In the genomic region with DNA sequence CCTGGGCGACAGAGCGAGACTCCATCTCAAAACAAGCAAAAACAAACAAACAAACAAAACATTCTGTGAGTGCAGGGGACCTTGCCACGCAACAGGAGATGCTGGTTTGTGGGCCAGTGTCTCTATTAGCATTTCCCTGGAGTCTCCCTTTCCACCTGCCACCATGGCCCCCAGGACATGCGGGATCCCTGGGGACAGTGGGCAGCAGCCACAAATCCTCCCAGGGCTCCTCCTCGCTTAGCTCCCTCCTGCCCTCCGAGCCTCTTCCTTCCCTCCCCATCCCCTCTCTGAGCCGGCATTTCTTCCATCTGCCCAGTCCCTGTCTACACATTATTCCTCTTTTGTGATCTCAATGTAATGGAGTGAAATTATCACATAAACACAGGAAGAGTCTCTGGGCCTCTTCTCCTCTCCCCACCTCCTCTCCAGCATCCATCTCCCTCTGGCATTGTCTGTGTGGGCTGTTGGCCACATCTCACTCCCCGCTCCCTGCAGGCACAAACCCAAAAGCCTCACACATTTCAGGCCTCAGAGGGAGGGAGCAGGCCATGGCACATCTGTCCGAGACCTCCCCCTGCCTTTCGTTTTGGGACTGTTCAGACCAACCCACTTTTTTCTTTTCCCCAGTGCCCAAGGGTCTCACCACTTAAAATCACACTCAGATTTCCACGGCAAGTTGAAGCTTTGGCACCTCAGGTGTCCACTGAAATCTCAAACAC, we compare ENCODE assay signal across 30 cellular contexts.
DNase-seq lines count a peak whose midpoint lies in the region; ATAC-seq, FAIRE-seq and TF ChIP-seq lines count a peak whose summit lies in the region.
"Had no signal": no experiment of that assay in that cellular context is flagged by ENCODE, and none has a peak within 500 bp of the region (broad histone marks: within the 10 kb centered on the region; RNA-seq: fewer than 3 reads in every experiment).

No MANE protein-coding gene starts in this region.

- H3K9ac ChIP-seq in neural progenitor cell, result no peak overlapping the region
- H3K9ac ChIP-seq: SK-N-SH had no signal

- H3K9me3 ChIP-seq in neural progenitor cell (ENCODE audit: low read depth), result no peaks in the 10 kb centered on the region
- H3K9me3 ChIP-seq: HAP-1, SK-N-SH had no signal

- H3K4me2 ChIP-seq in neural progenitor cell, result no peak overlapping the region

- H3K36me3 ChIP-seq in neural progenitor cell, result no peaks in the 10 kb centered on the region
- H3K36me3 ChIP-seq: HAP-1, heart right ventricle, right atrium auricular region, tibial nerve had no signal

- H3K9me3 Mint-ChIP-seq in neural progenitor cell, result peaks cover 16% of the 10 kb centered on the region

- no peaks in the 10 kb centered on the region for H3K4me1 ChIP-seq in neural progenitor cell
- H3K4me1 ChIP-seq: foreskin keratinocyte, HAP-1 had no signal

- FAIRE-seq in frontal cortex (lab: Jason Lieb, UNC), result no peak
- FAIRE-seq: kidney had no signal

- peaks cover 18% of the 10 kb centered on the region for H3K27me3 Mint-ChIP-seq in neural progenitor cell (ENCODE audit: insufficient read depth, low read depth)

- H3K27me3 ChIP-seq in dorsolateral prefrontal cortex, result no peaks in the 10 kb centered on the region
- no peaks in the 10 kb centered on the region for H3K27me3 ChIP-seq in neural progenitor cell
- H3K27me3 ChIP-seq: foreskin keratinocyte, heart right ventricle, right atrium auricular region, tibial nerve had no signal

- peak overlapping the region in 30 of 59 donors; percentile 8 to 85 (median 62) for H3K27ac ChIP-seq in dorsolateral prefrontal cortex
- no peak overlapping the region for H3K27ac ChIP-seq in neural progenitor cell
- H3K27ac ChIP-seq: C4-2B, foreskin keratinocyte, heart right ventricle, right atrium auricular region had no signal

- intact Hi-C loops in dorsolateral prefrontal cortex (cut with DNase I), result no loop called here

- peaks cover 11% of the 10 kb centered on the region for H3K4me1 Mint-ChIP-seq in neural progenitor cell
- H3K4me1 Mint-ChIP-seq: activated naive CD8-positive, alpha-beta T cell treated with anti-CD3 and anti-CD28 coated beads, Interleukin-2, amount 50 U/mL, for 24 hours; stimulated activated naive CD8-positive, alpha-beta T cell treated with anti-CD3 and anti-CD28 coated beads, Interleukin-15, amount 100 ng/mL, for 72 hours had no signal

- no peaks in the 10 kb centered on the region for H3F3A ChIP-seq in neural progenitor cell (ENCODE audit: low read depth)

- H3K4me3 Mint-ChIP-seq in neural progenitor cell, result no peak overlapping the region
- H3K4me3 Mint-ChIP-seq: activated CD4-positive, alpha-beta memory T cell treated with anti-CD3 and anti-CD28 coated beads for 36 hours; activated naive CD8-positive, alpha-beta T cell treated with anti-CD3 and anti-CD28 coated beads, Interleukin-2, amount 50 U/mL, for 24 hours; activated T-cell treated with anti-CD3 and anti-CD28 coated beads, Interleukin-2, amount 50 U/mL, for 72 hours; natural killer cell treated with Interleukin-12 subunit alpha and Interleukin-12 subunit beta and Interleukin-15 and Interleukin-18, amount 100 ng/mL, for 72 hours; stimulated activated naive CD8-positive, alpha-beta T cell treated with anti-CD3 and anti-CD28 coated beads, Interleukin-15, amount 100 ng/mL, for 72 hours; T-helper 1 cell treated with Interleukin-12 subunit alpha and Interleukin-12 subunit beta and Interleukin-4 antibody, amounts not matched to agents 30 μg/mL and 1 μg/mL, for 36 hours had no signal

- H2AFZ ChIP-seq in neural progenitor cell (replicated peaks), result no peak overlapping the region

- ATAC-seq in HG02884 (IDR thresholded peaks at IDR 0.05; ENCODE audit: unreplicated experiment), result no peak
- ATAC-seq: activated naive CD8-positive, alpha-beta T cell treated with anti-CD3 and anti-CD28 coated beads, Interleukin-2, amount 50 U/mL, for 24 hours; activated T-cell treated with anti-CD3 and anti-CD28 coated beads, Interleukin-2, amount 50 U/mL, for 72 hours; foreskin keratinocyte; heart right ventricle; stimulated activated naive CD8-positive, alpha-beta T cell treated with anti-CD3 and anti-CD28 coated beads, Interleukin-15, amount 100 ng/mL, for 72 hours had no signal

- TF ChIP-seq CTCF in dorsolateral prefrontal cortex (IDR thresholded peaks at IDR 0.05 in 54 of 56, conservative IDR thresholded peaks at IDR 0.05 in 2 of 56; ENCODE audit: low read depth in 1 of 56, partially characterized antibody in 56 of 56), result no peak
- no peak for TF ChIP-seq CTCF in neural progenitor cell (IDR thresholded peaks at IDR 0.05)

- no peaks in the 10 kb centered on the region for H3K36me3 Mint-ChIP-seq in neural progenitor cell
- H3K36me3 Mint-ChIP-seq: activated CD4-positive, alpha-beta memory T cell treated with anti-CD3 and anti-CD28 coated beads for 36 hours; natural killer cell treated with Interleukin-12 subunit alpha and Interleukin-12 subunit beta and Interleukin-15 and Interleukin-18, amount 100 ng/mL, for 72 hours had no signal

- H3K27ac Mint-ChIP-seq in neural progenitor cell, result peak overlapping the region; percentile 33
- H3K27ac Mint-ChIP-seq: activated CD4-positive, alpha-beta memory T cell treated with anti-CD3 and anti-CD28 coated beads for 36 hours; activated naive CD8-positive, alpha-beta T cell treated with anti-CD3 and anti-CD28 coated beads, Interleukin-2, amount 50 U/mL, for 24 hours; activated T-cell treated with anti-CD3 and anti-CD28 coated beads, Interleukin-2, amount 50 U/mL, for 72 hours; natural killer cell treated with Interleukin-12 subunit alpha and Interleukin-12 subunit beta and Interleukin-15 and Interleukin-18, amount 100 ng/mL, for 72 hours; T-helper 1 cell treated with Interleukin-12 subunit alpha and Interleukin-12 subunit beta and Interleukin-4 antibody, amounts not matched to agents 30 μg/mL and 1 μg/mL, for 36 hours had no signal

- no peaks in the 10 kb centered on the region for H4K20me1 ChIP-seq in neural progenitor cell (ENCODE audit: low read depth)

- H3K79me2 ChIP-seq in neural progenitor cell (ENCODE audit: low read depth), result no peaks in the 10 kb centered on the region

- DNase-seq in NCI-H82 (lab: John Stamatoyannopoulos, UW) (peak; percentile 30), dorsolateral prefrontal cortex (peak in 2 of 10 donors; percentile 39 to 51), neural progenitor cell (ENCODE audit: low spot score) (no peak), frontal cortex (ENCODE audit: low spot score in 2 of 2) (no peak), NCI-H526 (lab: John Stamatoyannopoulos, UW) (no peak)
- no peak for DNase-seq in stimulated activated CD4-positive, alpha-beta T cell treated with anti-CD3 and anti-CD28 coated beads, Interleukin-15, amount 100 ng/mL, for 24 hours
- DNase-seq: activated CD4-positive, alpha-beta memory T cell treated with anti-CD3 and anti-CD28 coated beads for 36 hours; activated CD4-positive, alpha-beta T cell treated with anti-CD3 and anti-CD28 coated beads for 1 hour; activated naive CD4-positive, alpha-beta T cell; activated naive CD8-positive, alpha-beta T cell treated with anti-CD3 and anti-CD28 coated beads, Interleukin-2, amount 50 U/mL, for 24 hours; activated T-cell treated with anti-CD3 and anti-CD28 coated beads, Interleukin-2, amount 50 U/mL, for 72 hours; COR-L47; cortex of kidney; foreskin keratinocyte; heart right ventricle; Karpas-422; kidney; NCI-H1436; NCI-H345; NCI-H748 treated with DMSO at 0.1 percent for 48 hours; stimulated activated CD4-positive, alpha-beta T cell treated with anti-CD3 and anti-CD28 coated beads, Interleukin-2, amount 100 ng/mL, for 24 hours; stimulated activated naive CD8-positive, alpha-beta T cell treated with anti-CD3 and anti-CD28 coated beads, Interleukin-15, amount 100 ng/mL, for 72 hours had no signal

- no peak overlapping the region for H3K4me3 ChIP-seq in dorsolateral prefrontal cortex
- H3K4me3 ChIP-seq in neural progenitor cell, result no peak overlapping the region
- H3K4me3 ChIP-seq: HAP-1, heart right ventricle, right atrium auricular region, tibial nerve had no signal
